In genomic region chr6:49151957-49152356, GRCh38 we compare ENCODE assay signal across 28 cellular contexts.
"Had no signal": no experiment of that assay in that cellular context is flagged by ENCODE, and none has a peak within 500 bp of the region (broad histone marks: within the 10 kb centered on the region; RNA-seq: fewer than 3 reads in every experiment).

No MANE protein-coding gene starts in this region.

- H3K4me1 Mint-ChIP-seq: activated CD4-positive, alpha-beta T cell treated with anti-CD3 and anti-CD28 coated beads, Interleukin-2, amount 10 ng/mL, durations not matched to agents 7 days and 5 days; activated T-helper 17 cell treated with anti-CD3 and anti-CD28 coated beads, Interleukin-2, amount 50 U/mL, for 72 hours; naive thymus-derived CD8-positive, alpha-beta T cell; T-helper 17 cell had no signal

- H3K4me3 Mint-ChIP-seq: activated CD4-positive, alpha-beta T cell treated with anti-CD3 and anti-CD28 coated beads, Interleukin-2, amount 10 ng/mL, durations not matched to agents 7 days and 5 days; activated CD8-positive, alpha-beta T cell treated with anti-CD3 and anti-CD28 coated beads for 36 hours; activated naive CD8-positive, alpha-beta T cell; activated T-cell treated with anti-CD3 and anti-CD28 coated beads, Interleukin-2, amount 50 U/mL, for 4 hours; activated T-helper 17 cell treated with anti-CD3 and anti-CD28 coated beads, Interleukin-2, amount 50 U/mL, for 72 hours; naive thymus-derived CD8-positive, alpha-beta T cell; neural crest cell; T-helper 17 cell; WTC11 had no signal

- ATAC-seq: activated CD8-positive, alpha-beta T cell treated with anti-CD3 and anti-CD28 coated beads for 36 hours; activated T-cell treated with anti-CD3 and anti-CD28 coated beads, Interleukin-2, amount 50 U/mL, for 4 hours; activated T-helper 17 cell treated with anti-CD3 and anti-CD28 coated beads, Interleukin-2, amount 50 U/mL, for 72 hours; body of pancreas; gastrocnemius medialis; left lung; lower lobe of right lung; naive thymus-derived CD8-positive, alpha-beta T cell; right cardiac atrium; T-helper 17 cell; WTC11 had no signal

- H3K27me3 ChIP-seq: adrenal gland, body of pancreas, gastrocnemius medialis, left lung, suprapubic skin, tibial artery had no signal

- H3K9me3 ChIP-seq: adrenal gland, body of pancreas, gastrocnemius medialis, lower lobe of right lung, tibial artery had no signal

- H3K36me3 ChIP-seq: adrenal gland, gastrocnemius medialis, left lung, lower lobe of right lung, suprapubic skin, tibial artery had no signal

- H3K36me3 Mint-ChIP-seq: activated naive CD8-positive, alpha-beta T cell; naive thymus-derived CD8-positive, alpha-beta T cell had no signal

- H3K27me3 Mint-ChIP-seq: activated CD4-positive, alpha-beta T cell treated with anti-CD3 and anti-CD28 coated beads, Interleukin-2, amount 10 ng/mL, durations not matched to agents 7 days and 5 days; activated CD8-positive, alpha-beta T cell treated with anti-CD3 and anti-CD28 coated beads for 36 hours; activated naive CD8-positive, alpha-beta T cell; activated T-helper 17 cell treated with anti-CD3 and anti-CD28 coated beads, Interleukin-2, amount 50 U/mL, for 72 hours; naive thymus-derived CD8-positive, alpha-beta T cell; T-helper 17 cell had no signal

- H3K27ac ChIP-seq: adrenal gland, body of pancreas, coronary artery, dorsolateral prefrontal cortex, gastrocnemius medialis, left lung, lower lobe of right lung, suprapubic skin, tibial artery had no signal

- DNase-seq: activated CD4-positive, alpha-beta T cell treated with anti-CD3 and anti-CD28 coated beads for 1 hour; activated CD4-positive, alpha-beta T cell treated with anti-CD3 and anti-CD28 coated beads, Interleukin-2, amount 10 ng/mL, durations not matched to agents 7 days and 5 days; activated CD8-positive, alpha-beta T cell treated with anti-CD3 and anti-CD28 coated beads for 36 hours; activated T-cell treated with anti-CD3 and anti-CD28 coated beads, Interleukin-2, amount 50 U/mL, for 4 hours; adrenal gland; aorta; body of pancreas; cerebellar nuclear complex; dorsolateral prefrontal cortex; effector memory CD4-positive, alpha-beta T cell; gastrocnemius medialis; glutamatergic neuron; left lung; lower lobe of right lung; mesenchymal stem cell; naive thymus-derived CD8-positive, alpha-beta T cell; nucleus accumbens; right cardiac atrium; stimulated activated naive CD4-positive, alpha-beta T cell; T-helper 17 cell; T1000; tibial artery had no signal

- H3K4me1 ChIP-seq: adrenal gland, body of pancreas, gastrocnemius medialis, left lung, lower lobe of right lung, suprapubic skin, tibial artery had no signal

- H3K4me3 ChIP-seq: adrenal gland, body of pancreas, coronary artery, dorsolateral prefrontal cortex, gastrocnemius medialis, left lung, lower lobe of right lung, suprapubic skin, tibial artery had no signal

- H3K27ac Mint-ChIP-seq: activated CD4-positive, alpha-beta T cell treated with anti-CD3 and anti-CD28 coated beads, Interleukin-2, amount 10 ng/mL, durations not matched to agents 7 days and 5 days; activated CD8-positive, alpha-beta T cell treated with anti-CD3 and anti-CD28 coated beads for 36 hours; activated naive CD8-positive, alpha-beta T cell; activated T-helper 17 cell treated with anti-CD3 and anti-CD28 coated beads, Interleukin-2, amount 50 U/mL, for 72 hours; naive thymus-derived CD8-positive, alpha-beta T cell; T-helper 17 cell; WTC11 had no signal
